Comparison of ENCODE assay signal across 18 cellular contexts in the genomic region with DNA sequence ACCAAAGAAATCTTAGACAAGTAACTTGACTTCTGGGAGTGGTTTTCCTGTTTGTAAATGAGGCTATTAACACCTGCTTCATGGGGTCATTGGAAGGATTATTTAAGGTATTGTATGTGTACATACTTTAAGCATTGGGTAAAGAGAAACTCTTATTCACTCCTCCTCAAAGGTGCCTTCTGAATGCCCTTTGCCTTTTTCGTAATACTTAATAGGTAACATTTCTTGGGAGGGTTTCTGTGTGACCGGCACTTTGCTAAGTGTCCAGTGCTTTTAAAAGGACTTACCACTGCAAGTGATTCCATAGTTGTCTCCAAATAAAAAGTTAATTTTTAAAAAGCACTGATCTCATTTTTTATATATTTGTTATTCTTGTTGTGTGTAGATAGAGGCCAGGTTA. TPM values are rescaled to one million over a fixed set of nuclear protein-coding genes. Genes with fewer than 3 reads are reported as not detected.
DNase-seq lines count a peak whose midpoint lies in the region; ATAC-seq, FAIRE-seq and TF ChIP-seq lines count a peak whose summit lies in the region.
"Had no signal": no experiment of that assay in that cellular context is flagged by ENCODE, and none has a peak within 500 bp of the region (broad histone marks: within the 10 kb centered on the region; RNA-seq: fewer than 3 reads in every experiment).

No MANE protein-coding gene starts in this region.

- H3K27ac ChIP-seq in HepG2 (ENCODE audit: extremely low read length, insufficient read depth, low read length) (peak overlapping the region; percentile 3), right lobe of liver (no peak overlapping the region), iPS-20b (ENCODE audit: low read length) (no peak overlapping the region), neutrophil (peak overlapping the region; percentile 2), esophagus muscularis mucosa (replicated peaks in 1 of 4) (no peak overlapping the region)
- H3K27ac ChIP-seq: 22Rv1, GM23248 had no signal

- no peak overlapping the region for H3K4me2 ChIP-seq in HepG2 (ENCODE audit: low read depth, low read length)

- H3K9ac ChIP-seq in HepG2 (ENCODE audit: insufficient read depth, low read depth, low read length) (no peak overlapping the region), iPS-20b (ENCODE audit: low read depth, low read length) (no peak overlapping the region)
- H3K9ac ChIP-seq: GM23248 had no signal

- TF ChIP-seq CTCF in HepG2 (CRISPR knock-in tag; IDR thresholded peaks at IDR 0.05) (no peak), right lobe of liver (IDR thresholded peaks at IDR 0.05) (no peak), neutrophil (IDR thresholded peaks at IDR 0.05) (no peak), esophagus muscularis mucosa (IDR thresholded peaks at IDR 0.05) (no peak)

- TF ChIP-seq RAD21 in HepG2 (CRISPR knock-in tag; IDR thresholded peaks at IDR 0.05), result no peak

- TF ChIP-seq EP300 in HepG2 (IDR thresholded peaks at IDR 0.05; ENCODE audit: low read depth in 2 of 2, low read length in 2 of 2), result no peak
- no peak for TF ChIP-seq EP300 in HepG2 (CRISPR knock-in tag; IDR thresholded peaks at IDR 0.05; ENCODE audit: borderline replicate concordance)
- TF ChIP-seq EP300 in esophagus muscularis mucosa (IDR thresholded peaks at IDR 0.05), result no peak

- H3K79me2 ChIP-seq in HepG2 (ENCODE audit: insufficient read depth, low read length), result peaks cover 93% of the 10 kb centered on the region

- DNase-seq in HepG2 (ENCODE audit: low spot score), result no peak
- no peak for DNase-seq in right lobe of liver
- DNase-seq in activated gamma-delta T cell treated with Interleukin-2 at 50 U/mL for 16 hours, result no peak
- DNase-seq in NCI-H774 (lab: John Stamatoyannopoulos, UW), result no peak
- DNase-seq in esophagus muscularis mucosa (ENCODE audit: extremely low spot score), result no peak
- DNase-seq: BE2C; CD4-positive, alpha-beta memory T cell; DND-41; GM23248; NCI-H1092; NCI-H2081 had no signal

- H3K27me3 ChIP-seq in HepG2 (ENCODE audit: control insufficient read depth in 1 of 2, insufficient read depth in 2 of 2, low read length in 2 of 2), result no peaks in the 10 kb centered on the region
- no peaks in the 10 kb centered on the region for H3K27me3 ChIP-seq in right lobe of liver
- no peaks in the 10 kb centered on the region for H3K27me3 ChIP-seq in iPS-20b (ENCODE audit: insufficient read depth, low read length)
- no peaks in the 10 kb centered on the region for H3K27me3 ChIP-seq in neutrophil
- no peaks in the 10 kb centered on the region for H3K27me3 ChIP-seq in esophagus muscularis mucosa
- H3K27me3 ChIP-seq: BE2C had no signal

- no peak overlapping the region for H3K4me3 ChIP-seq in HepG2 (replicated peaks in 1 of 3; ENCODE audit: insufficient read depth in 1 of 3, low read depth in 2 of 3, low read length in 3 of 3)
- no peak overlapping the region for H3K4me3 ChIP-seq in right lobe of liver
- H3K4me3 ChIP-seq in iPS-20b (ENCODE audit: low read length), result peak overlapping the region; percentile 38; the same call in 1 of the 2 replicates
- H3K4me3 ChIP-seq in neutrophil (ENCODE audit: low read depth in 1 of 2, low read length in 1 of 2), result no peak overlapping the region
- H3K4me3 ChIP-seq in esophagus muscularis mucosa, result no peak overlapping the region
- H3K4me3 ChIP-seq: GM23248 had no signal

- H3K9me3 ChIP-seq in HepG2 (ENCODE audit: low read length) (no peaks in the 10 kb centered on the region), right lobe of liver (no peaks in the 10 kb centered on the region), iPS-20b (ENCODE audit: insufficient read depth, low read depth, low read length) (no peaks in the 10 kb centered on the region), neutrophil (no peaks in the 10 kb centered on the region), esophagus muscularis mucosa (no peaks in the 10 kb centered on the region)
- H3K9me3 ChIP-seq: BE2C had no signal

- no TSS peak for BruUV-seq in HepG2 (replicated peaks; lab: Mats Ljungman, UMichigan)

- H3K4me1 ChIP-seq in HepG2 (ENCODE audit: insufficient read depth, low read length) (peaks cover 67% of the 10 kb centered on the region), right lobe of liver (peaks cover 0 to 10% (median 4%) of the 10 kb centered on the region in 4 donors), iPS-20b (ENCODE audit: insufficient read depth, low read length) (peaks cover 16% of the 10 kb centered on the region), neutrophil (ENCODE audit: control insufficient read depth in 1 of 2, insufficient read depth in 1 of 2, low read depth in 1 of 2, low read length in 1 of 2) (peaks cover 19 to 22% of the 10 kb centered on the region in 2 experiments), esophagus muscularis mucosa (peaks cover 59 to 77% (median 67%) of the 10 kb centered on the region in 4 donors)

- no peak for FAIRE-seq in HepG2 (lab: Jason Lieb, UNC)
- FAIRE-seq: G401.6 had no signal

- TF ChIP-seq POLR2A in HepG2 (IDR thresholded peaks at IDR 0.05; ENCODE audit: insufficient read depth in 1 of 2, low read depth in 2 of 2, low read length in 2 of 2) (no peak), right lobe of liver (IDR thresholded peaks at IDR 0.05) (no peak), esophagus muscularis mucosa (IDR thresholded peaks at IDR 0.05; ENCODE audit: low read depth) (no peak)

- H3K36me3 ChIP-seq in HepG2 (replicated peaks in 1 of 2; ENCODE audit: control insufficient read depth in 1 of 2, insufficient read depth in 2 of 2, low read length in 2 of 2) (peaks cover 6 to 31% of the 10 kb centered on the region in 2 experiments), right lobe of liver (no peaks in the 10 kb centered on the region), iPS-20b (ENCODE audit: insufficient read depth, low read depth, low read length) (no peaks in the 10 kb centered on the region), neutrophil (peaks cover 10% of the 10 kb centered on the region), esophagus muscularis mucosa (no peaks in the 10 kb centered on the region)
- H3K36me3 ChIP-seq: BE2C had no signal

- in situ Hi-C loops in HepG2 (cut with HindIII; ENCODE audit: extremely low pct_ligation_motif_present, low pct_unique_long_range_greater_than_20kb), result no loop called here

- intact Hi-C loops in HepG2 (cut with micrococcal nuclease; ENCODE audit: unreplicated experiment), result no loop called here
- intact Hi-C loops in right lobe of liver (cut with DNase I), result no loop called here
- intact Hi-C loops in esophagus muscularis mucosa (cut with DNase I), result no loop called here

- no peak overlapping the region for H2AFZ ChIP-seq in HepG2 (ENCODE audit: low read length)
- H2AFZ ChIP-seq: GM23248 had no signal

- POLR2A ChIA-PET in HepG2 (lab: Yijun Ruan, JAX), result interaction anchor here (2.3 kb wide), 1 partner anchor 66 kb away, joined by 7 read pairs; the partner anchor contains the start of gene EIF2S2

- H4K20me1 ChIP-seq in HepG2 (ENCODE audit: insufficient read depth, low read length), result peaks cover 69% of the 10 kb centered on the region

- 95% methylated on average over 2 of the region's 2 CpGs for WGBS in HepG2 (ENCODE audit: low lambda C conversion rate)
- 64% methylated on average over 2 of the region's 2 CpGs for WGBS in right lobe of liver (ENCODE audit: insufficient coverage, low coverage, low lambda C conversion rate, missing lambda C conversion rate)
- WGBS in esophagus muscularis mucosa, result 98% methylated on average over 2 of the region's 2 CpGs

- ATAC-seq in HepG2, result no peak
- ATAC-seq in right lobe of liver, result no peak
- no peak for ATAC-seq in GM21528 (IDR thresholded peaks at IDR 0.05; ENCODE audit: low FRiP score, unreplicated experiment)
- ATAC-seq: Panc1, Right ventricle myocardium inferior had no signal

- CTCF ChIA-PET in HepG2 (lab: Yijun Ruan, JAX; ENCODE audit: low intra/inter-chr PET ratio, low total read pairs), result no interaction called here

TF ChIP-seq in HepG2, 621 proteins besides CTCF, POLR2A, EP300 and RAD21 (continues in another document):
- TF ChIP-seq, protein P1, sequence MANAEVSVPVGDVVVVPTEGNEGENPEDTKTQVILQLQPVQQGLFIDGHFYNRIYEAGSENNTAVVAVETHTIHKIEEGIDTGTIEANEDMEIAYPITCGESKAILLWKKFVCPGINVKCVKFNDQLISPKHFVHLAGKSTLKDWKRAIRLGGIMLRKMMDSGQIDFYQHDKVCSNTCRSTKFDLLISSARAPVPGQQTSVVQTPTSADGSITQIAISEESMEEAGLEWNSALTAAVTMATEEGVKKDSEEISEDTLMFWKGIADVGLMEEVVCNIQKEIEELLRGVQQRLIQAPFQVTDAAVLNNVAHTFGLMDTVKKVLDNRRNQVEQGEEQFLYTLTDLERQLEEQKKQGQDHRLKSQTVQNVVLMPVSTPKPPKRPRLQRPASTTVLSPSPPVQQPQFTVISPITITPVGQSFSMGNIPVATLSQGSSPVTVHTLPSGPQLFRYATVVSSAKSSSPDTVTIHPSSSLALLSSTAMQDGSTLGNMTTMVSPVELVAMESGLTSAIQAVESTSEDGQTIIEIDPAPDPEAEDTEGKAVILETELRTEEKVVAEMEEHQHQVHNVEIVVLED (CRISPR knock-in tag; IDR thresholded peaks at IDR 0.05; ENCODE audit: borderline replicate concordance), result no peak
- TF ChIP-seq RBFOX2 (IDR thresholded peaks at IDR 0.05; ENCODE audit: low read depth, low read length), result no peak

RNA-seq across cellular contexts. Expression of gene RALY, which starts 52.6 kb away (rescaled TPM):
- total RNA-seq in HepG2 (2016; rRNA removed; fragmentation: Illumina TruSeq; extraction: Trizol) (186 and 213 TPM in 2 replicates), right lobe of liver (10 to 100 TPM; 24.8 to 42.1 (median 33.4) TPM), esophagus muscularis mucosa (100 to 1,000 TPM; 114 to 121 (median 117) TPM)
- total RNA-seq in HepG2 (2016; cell fraction: cytosol; rRNA removed; fragmentation: Illumina TruSeq; extraction: Trizol; ENCODE audit: low read depth), result 149 TPM in 2 replicates
- total RNA-seq in HepG2 (2016; cell fraction: insoluble cytoplasmic fraction; rRNA removed; fragmentation: Illumina TruSeq; extraction: Trizol), result 189 and 205 TPM in 2 replicates
- total RNA-seq in HepG2 (2016; cell fraction: membrane; rRNA removed; fragmentation: Illumina TruSeq; extraction: Trizol), result 212 and 253 TPM in 2 replicates
- 108 and 117 TPM in 2 replicates for total RNA-seq in HepG2 (2016; cell fraction: nucleus; rRNA removed; fragmentation: Illumina TruSeq; extraction: Trizol)
- 178 and 179 TPM in 2 replicates for polyA plus RNA-seq in HepG2 (2011; rRNA removed)
- 154 and 230 TPM in 2 replicates for polyA plus RNA-seq in HepG2 (2011; cell fraction: cytosol; rRNA removed)
- polyA plus RNA-seq in HepG2 (2011; cell fraction: nucleus; rRNA removed), result 90.5 and 93.6 TPM in 2 replicates
- polyA plus RNA-seq in HepG2 (2012), result 139 and 151 TPM in 2 replicates
- polyA plus RNA-seq in HepG2 (2016; cell fraction: cytosol; fragmentation: Illumina TruSeq; extraction: Trizol; ENCODE audit: low read depth), result 205 and 264 TPM in 2 replicates
- polyA plus RNA-seq in HepG2 (2016; cell fraction: insoluble cytoplasmic fraction; fragmentation: Illumina TruSeq; extraction: Trizol; ENCODE audit: low read depth), result 400 and 432 TPM in 2 replicates
- 287 and 342 TPM in 2 replicates for polyA plus RNA-seq in HepG2 (2016; cell fraction: membrane; fragmentation: Illumina TruSeq; extraction: Trizol; ENCODE audit: low read depth)
- 252 and 257 TPM in 2 replicates for polyA plus RNA-seq in HepG2 (2016; cell fraction: nucleus; fragmentation: Illumina TruSeq; extraction: Trizol; ENCODE audit: insufficient read depth, low read depth)
- polyA minus RNA-seq in HepG2 (2011; rRNA and poly(A)+ RNA removed; ENCODE audit: low replicate concordance), result 148 and 200 TPM in 2 replicates
- 99.8 and 102 TPM in 2 replicates for polyA minus RNA-seq in HepG2 (2011; cell fraction: cytosol; rRNA and poly(A)+ RNA removed)
- polyA minus RNA-seq in HepG2 (2011; cell fraction: nucleus; rRNA and poly(A)+ RNA removed), result 75.0 and 76.2 TPM in 2 replicates

Comparison
In these comparisons a context has a peak if more than half of its experiments do, and no peak if none do; other contexts are left out.
1. H3K27ac ChIP-seq: peak in HepG2 (single experiment) and neutrophil (single experiment); none in right lobe of liver (0 of 3), iPS-20b (single experiment) and esophagus muscularis mucosa (0 of 4).